In genomic region chr2:113791697-113792590, GRCh38 we compare ENCODE assay signal across 8 cellular contexts. TPM values are rescaled to one million over a fixed set of nuclear protein-coding genes. Genes with fewer than 3 reads are reported as not detected.
A peak's percentile ranks its signal among the peaks of the same experiment; 100 is the strongest.
DNase-seq lines count a peak whose midpoint lies in the region; ATAC-seq and TF ChIP-seq lines count a peak whose summit lies in the region.

No MANE protein-coding gene starts in this region.

- no peak overlapping the region for H4K5ac ChIP-seq in mesendoderm (ENCODE audit: low read length)

- H3K4me3 ChIP-seq in WI38 (ENCODE audit: low read depth, low read length): peak overlapping the region; percentile 43
- no peak overlapping the region for H3K4me3 ChIP-seq in mesendoderm (ENCODE audit: low read length)

- H3K4ac ChIP-seq in mesendoderm (ENCODE audit: low read depth, low read length): no peak overlapping the region

- H3K79me1 ChIP-seq in mesendoderm (ENCODE audit: low read length): no peaks in the 10 kb centered on the region

- no peak overlapping the region for H3K4me2 ChIP-seq in mesendoderm (ENCODE audit: low read length)

- H3K27me3 ChIP-seq in mesendoderm (ENCODE audit: insufficient read depth, low read length, poor library complexity): no peaks in the 10 kb centered on the region

- H2BK15ac ChIP-seq in mesendoderm (replicated peaks; ENCODE audit: low read depth): no peak overlapping the region

- no CpG with 5 or more reads among the region's 5 CpGs for WGBS in mesendoderm (ENCODE audit: extremely low coverage, insufficient coverage, low lambda C conversion rate)

- no peak overlapping the region for H3K56ac ChIP-seq in mesendoderm (ENCODE audit: low read length)

- no peaks in the 10 kb centered on the region for H3K36me3 ChIP-seq in mesendoderm (ENCODE audit: control insufficient read depth, insufficient read depth, low read length)

- H3K18ac ChIP-seq in mesendoderm (ENCODE audit: low read length): no peak overlapping the region

- H3K23ac ChIP-seq in mesendoderm (ENCODE audit: low read length): no peak overlapping the region

- H3K9ac ChIP-seq in mesendoderm (ENCODE audit: low read length): no peak overlapping the region

- no peaks in the 10 kb centered on the region for H3K79me2 ChIP-seq in mesendoderm (ENCODE audit: control insufficient read depth, insufficient read depth, low read length)

- ATAC-seq in activated CD4-positive, CD25-positive, alpha-beta regulatory T cell treated with anti-CD3 and anti-CD28 coated beads, Interleukin-2, amount 50 U/mL, for 24 hours: peak; percentile 81 to 88
- ATAC-seq in HG02885 (IDR thresholded peaks at IDR 0.05; ENCODE audit: poor library complexity, unreplicated experiment): peak; percentile 94

- no peak overlapping the region for H4K8ac ChIP-seq in mesendoderm (ENCODE audit: low read depth, low read length)

- no peak overlapping the region for H2AK5ac ChIP-seq in mesendoderm (ENCODE audit: low read length)

- H2BK5ac ChIP-seq in mesendoderm (ENCODE audit: low read length): no peak overlapping the region

- H3K27ac ChIP-seq in mesendoderm (ENCODE audit: low read depth, low read length): no peak overlapping the region

- H2BK120ac ChIP-seq in mesendoderm (ENCODE audit: low read depth, low read length): no peak overlapping the region

- peaks cover 3% of the 10 kb centered on the region for H3K4me1 ChIP-seq in mesendoderm (ENCODE audit: control insufficient read depth, low read depth, low read length)

- TF ChIP-seq CTCF in WI38 (IDR thresholded peaks at IDR 0.05; ENCODE audit: low read depth, low read length): no peak

- no peak for DNase-seq in activated CD4-positive, CD25-positive, alpha-beta regulatory T cell treated with anti-CD3 and anti-CD28 coated beads, Interleukin-2, amount 50 U/mL, for 72 hours
- DNase-seq in renal cortical epithelial cell (ENCODE audit: low read depth) (peak; percentile 100), NCI-H446 treated with DMSO at 0.1 percent for 48 hours (lab: John Stamatoyannopoulos, UW) (no peak), mesendoderm (no peak), NK-92 (lab: John Stamatoyannopoulos, UW; ENCODE audit: unreplicated experiment) (no peak)

RNA-seq across cellular contexts. Expression of gene SLC35F5, which starts 35.5 kb away (rescaled TPM):
- 381 and 427 TPM in 2 replicates for total RNA-seq in renal cortical epithelial cell
- polyA plus RNA-seq in mesendoderm (2013, experiment 1 of 2): 16.6 TPM
- polyA plus RNA-seq in mesendoderm (2013, experiment 2 of 2): 15.1 TPM
